In the genomic region with DNA sequence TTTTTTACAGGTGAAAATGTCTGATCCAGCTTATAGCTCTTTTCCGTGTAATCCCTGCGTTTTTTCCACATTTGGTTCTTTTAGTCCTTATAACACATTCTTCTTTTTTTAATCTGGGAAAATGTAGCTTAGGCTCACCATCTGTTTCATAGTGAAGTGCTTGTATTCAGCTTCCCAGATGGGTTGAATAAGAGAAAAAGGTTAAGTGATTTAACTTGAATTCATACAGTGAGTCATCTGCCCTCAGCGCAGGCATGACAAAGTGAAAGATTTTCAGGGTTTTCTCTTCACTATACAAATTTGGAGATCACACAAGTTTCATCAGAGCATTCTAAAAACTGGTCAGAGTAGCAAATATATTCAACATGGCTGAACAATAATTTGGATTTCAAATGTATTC, we compare ENCODE assay signal across 16 cellular contexts.
DNase-seq lines count a peak whose midpoint lies in the region; ATAC-seq, FAIRE-seq and TF ChIP-seq lines count a peak whose summit lies in the region.
"Had no signal": no experiment of that assay in that cellular context is flagged by ENCODE, and none has a peak within 500 bp of the region (broad histone marks: within the 10 kb centered on the region; RNA-seq: fewer than 3 reads in every experiment).

No MANE protein-coding gene starts in this region.

- no peaks in the 10 kb centered on the region for H3K9me3 Mint-ChIP-seq in astrocyte (ENCODE audit: unreplicated experiment)
- H3K9me3 Mint-ChIP-seq: activated CD4-positive, alpha-beta memory T cell treated with anti-CD3 and anti-CD28 coated beads, Interleukin-2, amount 10 ng/mL, durations not matched to agents 7 days and 5 days had no signal

- DNase-seq in A673 (ENCODE audit: low spot score) = peak; percentile 45
- peak; percentile 6 for DNase-seq in H4 (ENCODE audit: low spot score)
- DNase-seq in astrocyte (ENCODE audit: low read depth) = peak; percentile 82
- peak; percentile 31 for DNase-seq in glomerular visceral epithelial cell (ENCODE audit: extremely low spot score)
- no peak for DNase-seq in activated effector memory CD4-positive, alpha-beta T cell treated with Interleukin-2 at 50 U/mL for 16 hours
- no peak for DNase-seq in NOMO-1 (lab: John Stamatoyannopoulos, UW; ENCODE audit: unreplicated experiment in 2 of 2)
- no peak for DNase-seq in iPS-NIHi11 (ENCODE audit: low spot score)
- DNase-seq: activated CD4-positive, alpha-beta memory T cell treated with anti-CD3 and anti-CD28 coated beads, Interleukin-2, amount 10 ng/mL, durations not matched to agents 7 days and 5 days; activated naive CD4-positive, alpha-beta T cell treated with anti-CD3 and anti-CD28 coated beads, Interleukin-2, amount 50 U/mL, for 16 hours; effector CD8-positive, alpha-beta T cell; NCI-H1105 treated with DMSO at 0.1 percent for 48 hours; right cardiac atrium; T-helper 2 cell; tibial artery had no signal

- CTCF ChIA-PET in A673 (lab: Charles Lee) = no interaction called here

- no TSS peak for BruUV-seq in A673 (replicated peaks; lab: Mats Ljungman, UMichigan)

- peaks cover 5% of the 10 kb centered on the region for H3K4me1 ChIP-seq in A673 (ENCODE audit: insufficient read depth, low read length, poor library complexity, severe bottlenecking)
- H3K4me1 ChIP-seq in astrocyte (ENCODE audit: insufficient read depth, low read length) = no peaks in the 10 kb centered on the region
- H3K4me1 ChIP-seq: BLaER1 treated with 17β-estradiol and CSF1 and Interleukin-3, amounts not matched to agents 10 nM and 100 nM; tibial artery had no signal

- H3K4me2 ChIP-seq in astrocyte (ENCODE audit: low read length) = peak overlapping the region; percentile 16
- H3K4me2 ChIP-seq: BLaER1 treated with 17β-estradiol and CSF1 and Interleukin-3, amounts not matched to agents 10 nM and 100 nM had no signal

- H3K27me3 ChIP-seq in A673 (replicated peaks; ENCODE audit: insufficient read depth, low read depth, low read length, poor library complexity) = no peaks in the 10 kb centered on the region
- H3K27me3 ChIP-seq in astrocyte (ENCODE audit: insufficient read depth, low read length) = no peaks in the 10 kb centered on the region
- H3K27me3 ChIP-seq: BLaER1 treated with 17β-estradiol and CSF1 and Interleukin-3, amounts not matched to agents 10 nM and 100 nM; tibial artery had no signal

- no peak overlapping the region for H3K4me3 Mint-ChIP-seq in astrocyte (ENCODE audit: unreplicated experiment)
- H3K4me3 Mint-ChIP-seq: activated CD4-positive, alpha-beta memory T cell treated with anti-CD3 and anti-CD28 coated beads, Interleukin-2, amount 10 ng/mL, durations not matched to agents 7 days and 5 days had no signal

- no peaks in the 10 kb centered on the region for H3K9me3 ChIP-seq in A673 (ENCODE audit: low read depth, low read length, poor library complexity, severe bottlenecking)
- H3K9me3 ChIP-seq in astrocyte (ENCODE audit: insufficient read depth, low read depth, low read length) = no peaks in the 10 kb centered on the region
- H3K9me3 ChIP-seq: BLaER1 treated with 17β-estradiol and CSF1 and Interleukin-3, amounts not matched to agents 10 nM and 100 nM; tibial artery had no signal

- peak overlapping the region; percentile 91 for H3K27ac Mint-ChIP-seq in astrocyte (ENCODE audit: unreplicated experiment)
- H3K27ac Mint-ChIP-seq: activated CD4-positive, alpha-beta memory T cell treated with anti-CD3 and anti-CD28 coated beads, Interleukin-2, amount 10 ng/mL, durations not matched to agents 7 days and 5 days had no signal

- H3K4me1 Mint-ChIP-seq in astrocyte (ENCODE audit: low read depth, unreplicated experiment) = peaks cover 27% of the 10 kb centered on the region
- H3K4me1 Mint-ChIP-seq: activated CD4-positive, alpha-beta memory T cell treated with anti-CD3 and anti-CD28 coated beads, Interleukin-2, amount 10 ng/mL, durations not matched to agents 7 days and 5 days had no signal

- no peak overlapping the region for H3K27ac ChIP-seq in A673 (ENCODE audit: low read depth, low read length, poor library complexity, severe bottlenecking)
- no peak overlapping the region for H3K27ac ChIP-seq in astrocyte (ENCODE audit: low read depth, low read length)
- H3K27ac ChIP-seq: BLaER1 treated with 17β-estradiol and CSF1 and Interleukin-3, amounts not matched to agents 10 nM and 100 nM; tibial artery had no signal

- peak; percentile 73 for FAIRE-seq in astrocyte (lab: Jason Lieb, UNC)

- TF ChIP-seq CTCF in A673 (conservative IDR thresholded peaks at IDR 0.05; ENCODE audit: low read depth, low read length) (no peak), astrocyte (IDR thresholded peaks at IDR 0.05; ENCODE audit: insufficient read depth, low read depth, low read length) (no peak)

- no peaks in the 10 kb centered on the region for H4K20me1 ChIP-seq in astrocyte (ENCODE audit: insufficient read depth, low read length)
- H4K20me1 ChIP-seq: BLaER1 treated with 17β-estradiol and CSF1 and Interleukin-3, amounts not matched to agents 10 nM and 100 nM had no signal

- H3K79me2 ChIP-seq in astrocyte (ENCODE audit: insufficient read depth, low read length) = no peaks in the 10 kb centered on the region

- POLR2A ChIA-PET in A673 (lab: Charles Lee; ENCODE audit: low non-redundant PET) = no interaction called here

- H2AFZ ChIP-seq in astrocyte (ENCODE audit: low read depth, low read length) = no peak overlapping the region

- H3K36me3 Mint-ChIP-seq in astrocyte (ENCODE audit: low read depth, unreplicated experiment) = no peaks in the 10 kb centered on the region

- intact Hi-C loops in A673 (cut with micrococcal nuclease; ENCODE audit: unreplicated experiment) = no loop called here

- H3K36me3 ChIP-seq in A673 (ENCODE audit: insufficient read depth, low read length, poor library complexity, severe bottlenecking) (no peaks in the 10 kb centered on the region), astrocyte (ENCODE audit: insufficient read depth, low read length) (no peaks in the 10 kb centered on the region)
- H3K36me3 ChIP-seq: BLaER1 treated with 17β-estradiol and CSF1 and Interleukin-3, amounts not matched to agents 10 nM and 100 nM; tibial artery had no signal

- no peak for ATAC-seq in HG02870 (IDR thresholded peaks at IDR 0.05; ENCODE audit: unreplicated experiment)
- ATAC-seq: right cardiac atrium had no signal

- no peak overlapping the region for H3K9ac ChIP-seq in astrocyte (ENCODE audit: low read length)
- H3K9ac ChIP-seq: BLaER1 treated with 17β-estradiol and CSF1 and Interleukin-3, amounts not matched to agents 10 nM and 100 nM had no signal

- no peaks in the 10 kb centered on the region for H3K27me3 Mint-ChIP-seq in astrocyte (ENCODE audit: low read depth, unreplicated experiment)
- H3K27me3 Mint-ChIP-seq: activated CD4-positive, alpha-beta memory T cell treated with anti-CD3 and anti-CD28 coated beads, Interleukin-2, amount 10 ng/mL, durations not matched to agents 7 days and 5 days had no signal

- H3K4me3 ChIP-seq in A673 (ENCODE audit: low read depth, low read length, poor library complexity, severe bottlenecking) (no peak overlapping the region), astrocyte (ENCODE audit: insufficient read depth, low read depth, low read length) (no peak overlapping the region)
- H3K4me3 ChIP-seq: BLaER1 treated with 17β-estradiol and CSF1 and Interleukin-3, amounts not matched to agents 10 nM and 100 nM; tibial artery had no signal

Comparison
In these comparisons a context has a peak if more than half of its experiments do, and no peak if none do; other contexts are left out.
1. DNase-seq: peak in A673 (single experiment), H4 (single experiment), astrocyte (single experiment) and glomerular visceral epithelial cell (single experiment); none in activated effector memory CD4-positive, alpha-beta T cell treated with Interleukin-2 at 50 U/mL for 16 hours (single experiment), NOMO-1 (0 of 2) and iPS-NIHi11 (single experiment).